Comparison of ENCODE assay signal across 8 cellular contexts in the genomic region with DNA sequence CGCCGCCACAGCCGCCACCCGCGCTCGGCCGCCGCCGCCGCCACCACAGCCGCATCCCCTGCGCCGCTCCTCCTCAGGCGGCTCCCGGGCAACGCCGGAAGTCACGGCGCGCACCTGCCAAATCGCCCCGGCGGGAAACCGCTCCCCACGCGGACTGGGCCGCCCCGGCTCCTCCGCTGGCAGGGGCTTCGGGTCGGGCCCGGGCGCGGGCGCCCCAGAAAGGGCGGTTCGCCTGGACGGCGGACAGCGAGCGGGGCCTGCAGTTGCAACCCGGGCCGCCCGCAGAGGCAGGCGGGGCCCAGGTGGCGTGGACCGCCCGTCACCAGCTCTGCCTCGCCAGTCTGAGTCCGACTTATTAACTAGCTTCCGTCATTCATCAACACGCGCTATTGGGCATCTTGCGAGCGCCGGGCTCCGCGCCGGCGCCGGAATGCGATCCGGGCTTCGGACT. TPM values are rescaled to one million over a fixed set of nuclear protein-coding genes. Genes with fewer than 3 reads are reported as not detected.
DNase-seq lines count a peak whose midpoint lies in the region; ATAC-seq, FAIRE-seq and TF ChIP-seq lines count a peak whose summit lies in the region.

A gene with protein sequence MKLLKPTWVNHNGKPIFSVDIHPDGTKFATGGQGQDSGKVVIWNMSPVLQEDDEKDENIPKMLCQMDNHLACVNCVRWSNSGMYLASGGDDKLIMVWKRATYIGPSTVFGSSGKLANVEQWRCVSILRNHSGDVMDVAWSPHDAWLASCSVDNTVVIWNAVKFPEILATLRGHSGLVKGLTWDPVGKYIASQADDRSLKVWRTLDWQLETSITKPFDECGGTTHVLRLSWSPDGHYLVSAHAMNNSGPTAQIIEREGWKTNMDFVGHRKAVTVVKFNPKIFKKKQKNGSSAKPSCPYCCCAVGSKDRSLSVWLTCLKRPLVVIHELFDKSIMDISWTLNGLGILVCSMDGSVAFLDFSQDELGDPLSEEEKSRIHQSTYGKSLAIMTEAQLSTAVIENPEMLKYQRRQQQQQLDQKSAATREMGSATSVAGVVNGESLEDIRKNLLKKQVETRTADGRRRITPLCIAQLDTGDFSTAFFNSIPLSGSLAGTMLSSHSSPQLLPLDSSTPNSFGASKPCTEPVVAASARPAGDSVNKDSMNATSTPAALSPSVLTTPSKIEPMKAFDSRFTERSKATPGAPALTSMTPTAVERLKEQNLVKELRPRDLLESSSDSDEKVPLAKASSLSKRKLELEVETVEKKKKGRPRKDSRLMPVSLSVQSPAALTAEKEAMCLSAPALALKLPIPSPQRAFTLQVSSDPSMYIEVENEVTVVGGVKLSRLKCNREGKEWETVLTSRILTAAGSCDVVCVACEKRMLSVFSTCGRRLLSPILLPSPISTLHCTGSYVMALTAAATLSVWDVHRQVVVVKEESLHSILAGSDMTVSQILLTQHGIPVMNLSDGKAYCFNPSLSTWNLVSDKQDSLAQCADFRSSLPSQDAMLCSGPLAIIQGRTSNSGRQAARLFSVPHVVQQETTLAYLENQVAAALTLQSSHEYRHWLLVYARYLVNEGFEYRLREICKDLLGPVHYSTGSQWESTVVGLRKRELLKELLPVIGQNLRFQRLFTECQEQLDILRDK (minus strand): TSS at position 93 of the 451 bp plus-strand sequence. CDS start 257 bp downstream, outside the sequence.

- peaks cover 7% of the 10 kb centered on the region for H3K36me3 ChIP-seq in bronchial epithelial cell (ENCODE audit: control insufficient read depth, insufficient read depth, low read length)

- no peak for FAIRE-seq in bronchial epithelial cell (lab: Jason Lieb, UNC)

- TF ChIP-seq CTCF in WI38 (IDR thresholded peaks at IDR 0.05; ENCODE audit: low read depth, low read length) (no peak), bronchial epithelial cell (IDR thresholded peaks at IDR 0.05; ENCODE audit: insufficient read depth, low read length, severe bottlenecking) (no peak)

- peak; percentile 47 for DNase-seq in NCI-H2029 (lab: John Stamatoyannopoulos, UW)
- no peak for DNase-seq in NCI-H2029 treated with DMSO at 0.1 percent for 48 hours (lab: John Stamatoyannopoulos, UW)
- DNase-seq in NCI-H2081 treated with DMSO at 0.1 percent for 48 hours (lab: John Stamatoyannopoulos, UW) = peak; percentile 33
- peak; percentile 52 for DNase-seq in bronchial epithelial cell (ENCODE audit: low read depth)
- DNase-seq in iris pigment epithelial cell (ENCODE audit: low read depth) = peak; percentile 82
- DNase-seq in stimulated activated CD4-positive, alpha-beta T cell treated with anti-CD3 and anti-CD28 coated beads, Interleukin-12 subunit alpha, Interleukin-12 subunit beta, amount 100 ng/mL, for 48 hours (ENCODE audit: low read depth in 2 of 3, low spot score in 1 of 3) = peak; percentile 78 to 87 (median 82)

- H3K4me3 ChIP-seq in WI38 (ENCODE audit: low read depth, low read length) (peak within 1 kb of the TSS; percentile 72), bronchial epithelial cell (ENCODE audit: low read depth, low read length) (peak within 1 kb of the TSS; percentile 84)

- H3K27me3 ChIP-seq in bronchial epithelial cell (ENCODE audit: control insufficient read depth, insufficient read depth, low read length) = no peaks in the 10 kb centered on the region

- peak; percentile 44 for ATAC-seq in HG02938 (IDR thresholded peaks at IDR 0.05; ENCODE audit: unreplicated experiment)

RNA-seq across cellular contexts. Expression of the gene that starts here (rescaled TPM):
- total RNA-seq in bronchial epithelial cell = 20.6 and 22.4 TPM in 2 replicates
